Comparison of ENCODE assay signal across 1 cellular context in genomic region chr3:179452872-179453271, GRCh38.
TF ChIP-seq lines count a peak whose summit lies in the region.

No MANE protein-coding gene starts in this region.

TF ChIP-seq in HepG2, 621 proteins besides CTCF, POLR2A, EP300 and RAD21 (continued from another document):
- TF ChIP-seq ZNF580 (CRISPR knock-in tag; IDR thresholded peaks at IDR 0.05; ENCODE audit: borderline replicate concordance, low read depth) = no peak
- no peak for TF ChIP-seq ARID5B (CRISPR knock-in tag; IDR thresholded peaks at IDR 0.05)
- TF ChIP-seq CENPBD1 (CRISPR knock-in tag; IDR thresholded peaks at IDR 0.05; ENCODE audit: borderline replicate concordance, low read depth) = no peak
- TF ChIP-seq KDM1A (CRISPR knock-in tag; IDR thresholded peaks at IDR 0.05) = no peak
- no peak for TF ChIP-seq ZNF44 (CRISPR knock-in tag; IDR thresholded peaks at IDR 0.05)
- no peak for TF ChIP-seq KLF9 (CRISPR knock-in tag; IDR thresholded peaks at IDR 0.05; ENCODE audit: low read depth)
- TF ChIP-seq HOMEZ (CRISPR knock-in tag; IDR thresholded peaks at IDR 0.05; ENCODE audit: low read depth) = no peak
- peak; percentile 57 for TF ChIP-seq ZNF629 (CRISPR knock-in tag; conservative IDR thresholded peaks at IDR 0.05)
